In genomic region chr9:114366334-114367128, GRCh38 we compare ENCODE assay signal across 9 cellular contexts. TPM values are rescaled to one million over a fixed set of nuclear protein-coding genes. Genes with fewer than 3 reads are reported as not detected.
A peak's percentile ranks its signal among the peaks of the same experiment; 100 is the strongest.
DNase-seq lines count a peak whose midpoint lies in the region; ATAC-seq and TF ChIP-seq lines count a peak whose summit lies in the region.
"Had no signal": no experiment of that assay in that cellular context is flagged by ENCODE, and none has a peak within 500 bp of the region (broad histone marks: within the 10 kb centered on the region; RNA-seq: fewer than 3 reads in every experiment).

No MANE protein-coding gene starts in this region.

- ATAC-seq in activated naive CD4-positive, alpha-beta T cell treated with anti-CD3 and anti-CD28 coated beads, Interleukin-2, amount 50 U/mL, for 72 hours, result peak; percentile 65 to 73
- ATAC-seq in lung (ENCODE audit: insufficient read depth, low FRiP score) (peak; percentile 43), GM21528 (IDR thresholded peaks at IDR 0.05; ENCODE audit: low FRiP score, unreplicated experiment) (no peak)

- TF ChIP-seq CTCF in GM20000 (IDR thresholded peaks at IDR 0.05; ENCODE audit: extremely low read depth, missing control alignments) (no peak), lung (IDR thresholded peaks at IDR 0.05; ENCODE audit: control extremely low read depth, extremely low read depth) (no peak)

- peak overlapping the region; percentile 16 for H3K4me3 ChIP-seq in CD8-positive, alpha-beta memory T cell (ENCODE audit: low read length)
- H3K4me3 ChIP-seq in lung, result no peak overlapping the region

- no peaks in the 10 kb centered on the region for H3K27me3 ChIP-seq in CD8-positive, alpha-beta memory T cell (ENCODE audit: insufficient read depth, low read length, poor library complexity, severe bottlenecking)
- no peaks in the 10 kb centered on the region for H3K27me3 ChIP-seq in lung (ENCODE audit: control insufficient read depth, insufficient read depth)

- no peaks in the 10 kb centered on the region for H3K9me3 Mint-ChIP-seq in CD8-positive, alpha-beta memory T cell
- H3K9me3 Mint-ChIP-seq in activated naive CD4-positive, alpha-beta T cell treated with anti-CD3 and anti-CD28 coated beads, Interleukin-2, amount 50 U/mL, for 72 hours, result peaks cover 0 to 5% of the 10 kb centered on the region in 2 donors
- H3K9me3 Mint-ChIP-seq: nephron had no signal

- peaks cover 85 to 100% (median 90%) of the 10 kb centered on the region in 3 donors for H3K4me1 Mint-ChIP-seq in CD8-positive, alpha-beta memory T cell
- H3K4me1 Mint-ChIP-seq: nephron had no signal

- H3K27me3 Mint-ChIP-seq in CD8-positive, alpha-beta memory T cell, result peaks cover 0 to 4% of the 10 kb centered on the region in 2 donors

- H3K4me3 Mint-ChIP-seq in CD8-positive, alpha-beta memory T cell, result peak overlapping the region; percentile 47 to 82 (median 73)
- H3K4me3 Mint-ChIP-seq: nephron had no signal

- POLR2A ChIA-PET in CD8-positive, alpha-beta memory T cell (lab: Charles Lee), result interaction anchor here (1.5 to 14.5 kb wide), 5 partner anchors 11 to 27 kb away, joined by 5 to 341 read pairs (median 8); partner anchors contain the start of gene AKNA

- DNase-seq in CD8-positive, alpha-beta memory T cell, result peak in 3 of 5 donors; percentile 71 to 78 (median 75)
- DNase-seq in GM20000 (ENCODE audit: low spot score) (peak; percentile 54), HS-5 (ENCODE audit: low read depth) (peak; percentile 52), lung (ENCODE audit: low spot score) (no peak), NCI-H146 (lab: John Stamatoyannopoulos, UW) (no peak), C1 segment of cervical spinal cord (lab: John Stamatoyannopoulos, UW) (no peak)
- DNase-seq in activated naive CD4-positive, alpha-beta T cell treated with anti-CD3 and anti-CD28 coated beads, Interleukin-2, amount 50 U/mL, for 72 hours (ENCODE audit: low spot score in 2 of 2), result no peak

- H3K4me1 ChIP-seq in CD8-positive, alpha-beta memory T cell (ENCODE audit: insufficient read depth, low read length), result peaks cover 98% of the 10 kb centered on the region
- H3K4me1 ChIP-seq in lung (ENCODE audit: control insufficient read depth in 2 of 2, insufficient read depth in 2 of 2, low read length in 2 of 2), result peaks cover 0 to 14% of the 10 kb centered on the region in 2 donors

- H3K36me3 ChIP-seq in CD8-positive, alpha-beta memory T cell (ENCODE audit: insufficient read depth, low read length), result peaks cover 69% of the 10 kb centered on the region
- H3K36me3 ChIP-seq in lung (ENCODE audit: control insufficient read depth in 2 of 2, insufficient read depth in 2 of 2, low read length in 2 of 2), result peaks cover 0 to 44% of the 10 kb centered on the region in 2 donors

- H3K27ac ChIP-seq in CD8-positive, alpha-beta memory T cell (ENCODE audit: low read depth, low read length), result peak overlapping the region; percentile 68
- no peak overlapping the region for H3K27ac ChIP-seq in lung (ENCODE audit: low read depth in 1 of 2, low read length in 1 of 2)

- no peaks in the 10 kb centered on the region for H3K9me3 ChIP-seq in CD8-positive, alpha-beta memory T cell (ENCODE audit: low read length)
- H3K9me3 ChIP-seq in lung (ENCODE audit: control insufficient read depth in 2 of 2, insufficient read depth in 1 of 2, low read length in 1 of 2), result no peaks in the 10 kb centered on the region

- CTCF ChIA-PET in CD8-positive, alpha-beta memory T cell (lab: Charles Lee), result interaction anchor here (0.8 to 15.5 kb wide), 5 partner anchors 16 to 39 kb away, joined by 3 to 245 read pairs (median 5); partner anchors contain the start of gene AKNA

- WGBS in lung, 2 donors, result 20 to 25% methylated on average over 10 of the region's 10 CpGs

- H3K36me3 Mint-ChIP-seq in CD8-positive, alpha-beta memory T cell, result peaks cover 24 to 93% (median 32%) of the 10 kb centered on the region in 3 donors
- peaks cover 47 to 65% of the 10 kb centered on the region in 2 donors for H3K36me3 Mint-ChIP-seq in activated naive CD4-positive, alpha-beta T cell treated with anti-CD3 and anti-CD28 coated beads, Interleukin-2, amount 50 U/mL, for 72 hours

- peak overlapping the region; percentile 55 to 99 (median 96) for H3K27ac Mint-ChIP-seq in CD8-positive, alpha-beta memory T cell
- H3K27ac Mint-ChIP-seq in activated naive CD4-positive, alpha-beta T cell treated with anti-CD3 and anti-CD28 coated beads, Interleukin-2, amount 50 U/mL, for 72 hours, result peak overlapping the region; percentile 89 to 95

RNA-seq across cellular contexts. Expression of gene AKNA, which starts 21.3 kb away (rescaled TPM):
- total RNA-seq in CD8-positive, alpha-beta memory T cell, result 100 to 1,000 TPM; 126 TPM
- polyA plus RNA-seq in CD8-positive, alpha-beta memory T cell, result 45.6 TPM
- 100 to 1,000 TPM; 165 to 174 TPM for total RNA-seq in activated naive CD4-positive, alpha-beta T cell treated with anti-CD3 and anti-CD28 coated beads, Interleukin-2, amount 50 U/mL, for 72 hours
- total RNA-seq in lung, result 10 to 100 TPM; 47.4 to 79.5 TPM
- 10 to 100 TPM; 29.5 to 49.7 TPM for polyA plus RNA-seq in lung

RNA-seq across cellular contexts. Expression of gene ORM2, which starts 36.9 kb away (rescaled TPM):
- total RNA-seq in CD8-positive, alpha-beta memory T cell, result not detected
- not detected for polyA plus RNA-seq in CD8-positive, alpha-beta memory T cell
- total RNA-seq in activated naive CD4-positive, alpha-beta T cell treated with anti-CD3 and anti-CD28 coated beads, Interleukin-2, amount 50 U/mL, for 72 hours, result not detected
- 10 to 100 TPM in 1 of 2 donors, under 1 TPM in 1; 0.77 to 24.9 TPM for total RNA-seq in lung
- polyA plus RNA-seq in lung, result 100 to 1,000 TPM in 1 of 2 donors, 10 to 100 TPM in 1; 70.2 to 215 TPM

RNA-seq across cellular contexts. Expression of gene ORM1, which starts 43.6 kb away (rescaled TPM):
- not detected for total RNA-seq in CD8-positive, alpha-beta memory T cell
- polyA plus RNA-seq in CD8-positive, alpha-beta memory T cell, result not detected
- total RNA-seq in activated naive CD4-positive, alpha-beta T cell treated with anti-CD3 and anti-CD28 coated beads, Interleukin-2, amount 50 U/mL, for 72 hours, result not detected
- total RNA-seq in lung, result 10 to 100 TPM; 22.4 to 89.6 TPM
- 1,000 to 10,000 TPM in 1 of 2 donors, 100 to 1,000 TPM in 1; 278 to 1,249 TPM for polyA plus RNA-seq in lung

Comparison
In these comparisons a context has a peak if more than half of its experiments do, and no peak if none do; other contexts are left out.
1. DNase-seq: peak in CD8-positive, alpha-beta memory T cell (3 of 5), GM20000 (single experiment) and HS-5 (single experiment); none in activated naive CD4-positive, alpha-beta T cell treated with anti-CD3 and anti-CD28 coated beads, Interleukin-2, amount 50 U/mL, for 72 hours (0 of 2), lung (single experiment), NCI-H146 (single experiment) and C1 segment of cervical spinal cord (0 of 14).
2. RNA of gene ORM1, which starts 43.6 kb away (total RNA-seq): 22.4 to 89.6 TPM in lung; not detected in CD8-positive, alpha-beta memory T cell and not detected in activated naive CD4-positive, alpha-beta T cell treated with anti-CD3 and anti-CD28 coated beads, Interleukin-2, amount 50 U/mL, for 72 hours; every median in the first group is over 10 times any median in the second.